ENCODE assay signal across 1 cellular context in the genomic region with DNA sequence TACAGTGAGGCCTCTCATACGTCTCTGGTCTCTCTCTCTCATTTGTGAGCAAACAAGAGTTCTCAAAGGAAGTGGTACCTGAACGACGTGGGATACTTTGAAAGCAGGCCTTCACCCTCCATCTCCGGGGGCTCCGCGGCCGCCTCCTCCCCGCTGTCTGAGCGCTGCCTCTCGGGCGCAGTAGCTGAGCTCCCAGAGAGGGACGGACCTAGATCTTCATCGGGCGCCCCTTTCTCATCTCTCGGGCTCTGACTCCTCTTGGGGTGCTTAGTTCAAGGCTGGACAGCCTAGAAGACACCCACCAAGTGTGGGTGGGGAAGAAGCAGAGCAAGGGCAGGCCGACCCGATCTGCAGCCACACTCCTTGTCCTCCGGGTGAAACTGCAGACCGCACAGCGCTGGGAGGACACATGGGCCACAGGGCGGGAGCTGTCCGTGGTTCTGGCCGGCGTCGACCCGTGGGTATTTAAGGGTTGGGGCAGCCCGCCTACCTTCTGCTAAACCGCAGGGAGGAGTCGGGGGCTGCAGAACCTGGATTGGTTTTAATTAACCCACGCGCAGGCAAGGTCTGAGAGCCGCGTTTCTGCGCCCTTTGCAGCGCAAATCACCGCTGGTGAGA.
TF ChIP-seq lines count a peak whose summit lies in the region.

No MANE protein-coding gene starts in this region.

TF ChIP-seq in WTC11, 78 proteins besides CTCF, POLR2A, EP300 and RAD21 (continued from another document and continues in another):
- TF ChIP-seq ATF2 (CRISPR knock-in tag; IDR thresholded peaks at IDR 0.05; ENCODE audit: borderline replicate concordance, low read depth) (peak; percentile 88), CREM (CRISPR knock-in tag; IDR thresholded peaks at IDR 0.05) (peak; percentile 53; the same call in 1 of the 2 replicates), HMGA2 (CRISPR knock-in tag; IDR thresholded peaks at IDR 0.05) (no peak), CBFB (CRISPR knock-in tag; IDR thresholded peaks at IDR 0.05; ENCODE audit: low read depth) (no peak), ATF6 (CRISPR knock-in tag; IDR thresholded peaks at IDR 0.05) (no peak), NFYB (CRISPR knock-in tag; conservative IDR thresholded peaks at IDR 0.05; ENCODE audit: low read depth) (peak; percentile 58; the same call in 1 of the 2 replicates), ZNF512 (CRISPR knock-in tag; IDR thresholded peaks at IDR 0.05; ENCODE audit: borderline replicate concordance) (peak; percentile 88; the same call in 1 of the 2 replicates), NFE2L1 (CRISPR knock-in tag; IDR thresholded peaks at IDR 0.05) (peak; percentile 95), JAZF1 (CRISPR knock-in tag; IDR thresholded peaks at IDR 0.05) (no peak), FOXK1 (CRISPR knock-in tag; IDR thresholded peaks at IDR 0.05) (peak; percentile 97), ZNF532 (CRISPR knock-in tag; IDR thresholded peaks at IDR 0.05; ENCODE audit: borderline replicate concordance) (no peak), NFATC4 (CRISPR knock-in tag; IDR thresholded peaks at IDR 0.05) (no peak), ZNF219 (CRISPR knock-in tag; IDR thresholded peaks at IDR 0.05; ENCODE audit: borderline replicate concordance) (peak; percentile 92), ZNF396 (CRISPR knock-in tag; IDR thresholded peaks at IDR 0.05; ENCODE audit: borderline replicate concordance) (no peak), CREB1 (CRISPR knock-in tag; IDR thresholded peaks at IDR 0.05) (peak; percentile 88), TEAD4 (CRISPR knock-in tag; IDR thresholded peaks at IDR 0.05) (peak; percentile 88; the same call in 1 of the 2 replicates), OVOL2 (CRISPR knock-in tag; IDR thresholded peaks at IDR 0.05; ENCODE audit: borderline replicate concordance) (no peak), JUN (CRISPR knock-in tag; IDR thresholded peaks at IDR 0.05) (peak; percentile 94), ESRRA (CRISPR knock-in tag; IDR thresholded peaks at IDR 0.05; ENCODE audit: borderline replicate concordance) (peak; percentile 59; the same call in 1 of the 2 replicates), SMAD3 (CRISPR knock-in tag; IDR thresholded peaks at IDR 0.05; ENCODE audit: borderline replicate concordance) (peak; percentile 97; the same call in 1 of the 2 replicates), GRHL2 (CRISPR knock-in tag; IDR thresholded peaks at IDR 0.05; ENCODE audit: insufficient replicate concordance, severe bottlenecking) (no peak), SOX15 (CRISPR knock-in tag; IDR thresholded peaks at IDR 0.05) (no peak), RORB (CRISPR knock-in tag; IDR thresholded peaks at IDR 0.05) (no peak), SP1 (CRISPR knock-in tag; conservative IDR thresholded peaks at IDR 0.05) (peak; percentile 68), IRF2 (CRISPR knock-in tag; IDR thresholded peaks at IDR 0.05; ENCODE audit: borderline replicate concordance, low read depth) (peak; percentile 82; the same call in 1 of the 2 replicates), NR1H2 (CRISPR knock-in tag; IDR thresholded peaks at IDR 0.05) (no peak), EMX1 (CRISPR knock-in tag; IDR thresholded peaks at IDR 0.05) (no peak), ATF1 (CRISPR knock-in tag; IDR thresholded peaks at IDR 0.05) (peak; percentile 45; the same call in 1 of the 2 replicates), USF2 (CRISPR knock-in tag; IDR thresholded peaks at IDR 0.05) (peak; percentile 58), FOXP1 (CRISPR knock-in tag; IDR thresholded peaks at IDR 0.05; ENCODE audit: borderline replicate concordance) (peak; percentile 98), ELF4 (CRISPR knock-in tag; IDR thresholded peaks at IDR 0.05; ENCODE audit: low read depth) (no peak), IRF1 (CRISPR knock-in tag; IDR thresholded peaks at IDR 0.05) (peak; percentile 93), ZNF423 (CRISPR knock-in tag; IDR thresholded peaks at IDR 0.05) (no peak), ZBTB43 (CRISPR knock-in tag; IDR thresholded peaks at IDR 0.05) (peak; percentile 93)
- TF ChIP-seq, protein P1, sequence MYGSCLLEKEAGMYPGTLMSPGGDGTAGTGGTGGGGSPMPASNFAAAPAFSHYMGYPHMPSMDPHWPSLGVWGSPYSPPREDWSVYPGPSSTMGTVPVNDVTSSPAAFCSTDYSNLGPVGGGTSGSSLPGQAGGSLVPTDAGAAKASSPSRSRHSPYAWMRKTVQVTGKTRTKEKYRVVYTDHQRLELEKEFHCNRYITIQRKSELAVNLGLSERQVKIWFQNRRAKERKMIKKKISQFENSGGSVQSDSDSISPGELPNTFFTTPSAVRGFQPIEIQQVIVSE (CRISPR knock-in tag; IDR thresholded peaks at IDR 0.05; ENCODE audit: borderline replicate concordance): no peak
- TF ChIP-seq, protein P2, sequence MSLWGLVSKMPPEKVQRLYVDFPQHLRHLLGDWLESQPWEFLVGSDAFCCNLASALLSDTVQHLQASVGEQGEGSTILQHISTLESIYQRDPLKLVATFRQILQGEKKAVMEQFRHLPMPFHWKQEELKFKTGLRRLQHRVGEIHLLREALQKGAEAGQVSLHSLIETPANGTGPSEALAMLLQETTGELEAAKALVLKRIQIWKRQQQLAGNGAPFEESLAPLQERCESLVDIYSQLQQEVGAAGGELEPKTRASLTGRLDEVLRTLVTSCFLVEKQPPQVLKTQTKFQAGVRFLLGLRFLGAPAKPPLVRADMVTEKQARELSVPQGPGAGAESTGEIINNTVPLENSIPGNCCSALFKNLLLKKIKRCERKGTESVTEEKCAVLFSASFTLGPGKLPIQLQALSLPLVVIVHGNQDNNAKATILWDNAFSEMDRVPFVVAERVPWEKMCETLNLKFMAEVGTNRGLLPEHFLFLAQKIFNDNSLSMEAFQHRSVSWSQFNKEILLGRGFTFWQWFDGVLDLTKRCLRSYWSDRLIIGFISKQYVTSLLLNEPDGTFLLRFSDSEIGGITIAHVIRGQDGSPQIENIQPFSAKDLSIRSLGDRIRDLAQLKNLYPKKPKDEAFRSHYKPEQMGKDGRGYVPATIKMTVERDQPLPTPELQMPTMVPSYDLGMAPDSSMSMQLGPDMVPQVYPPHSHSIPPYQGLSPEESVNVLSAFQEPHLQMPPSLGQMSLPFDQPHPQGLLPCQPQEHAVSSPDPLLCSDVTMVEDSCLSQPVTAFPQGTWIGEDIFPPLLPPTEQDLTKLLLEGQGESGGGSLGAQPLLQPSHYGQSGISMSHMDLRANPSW (CRISPR knock-in tag; conservative IDR thresholded peaks at IDR 0.05; ENCODE audit: low read depth): 0 out of 2 replicates have a peak, but pooled peaks have one; percentile 66
- TF ChIP-seq, protein P3, sequence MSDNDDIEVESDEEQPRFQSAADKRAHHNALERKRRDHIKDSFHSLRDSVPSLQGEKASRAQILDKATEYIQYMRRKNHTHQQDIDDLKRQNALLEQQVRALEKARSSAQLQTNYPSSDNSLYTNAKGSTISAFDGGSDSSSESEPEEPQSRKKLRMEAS (CRISPR knock-in tag; IDR thresholded peaks at IDR 0.05): peak; percentile 90
- TF ChIP-seq, protein P4, sequence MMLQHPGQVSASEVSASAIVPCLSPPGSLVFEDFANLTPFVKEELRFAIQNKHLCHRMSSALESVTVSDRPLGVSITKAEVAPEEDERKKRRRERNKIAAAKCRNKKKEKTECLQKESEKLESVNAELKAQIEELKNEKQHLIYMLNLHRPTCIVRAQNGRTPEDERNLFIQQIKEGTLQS (CRISPR knock-in tag; conservative IDR thresholded peaks at IDR 0.05): no peak
